ENCODE assay signal across 8 cellular contexts in genomic region chr11:116499396-116500001, GRCh38.
A peak's percentile ranks its signal among the peaks of the same experiment; 100 is the strongest.
DNase-seq lines count a peak whose midpoint lies in the region; ATAC-seq and TF ChIP-seq lines count a peak whose summit lies in the region.

No MANE protein-coding gene starts in this region.

- WGBS in SK-N-SH (ENCODE audit: low lambda C conversion rate): 39% methylated on average over 15 of the region's 17 CpGs
- WGBS in lung, 2 donors: 24 to 26% methylated on average over 17 of the region's 17 CpGs

- no peaks in the 10 kb centered on the region for H3K36me3 ChIP-seq in MG63
- no peaks in the 10 kb centered on the region for H3K36me3 ChIP-seq in SK-N-SH (replicated peaks in 1 of 2; ENCODE audit: control insufficient read depth in 1 of 2, insufficient read depth in 2 of 2, low read length in 1 of 2)
- no peaks in the 10 kb centered on the region for H3K36me3 ChIP-seq in lung (ENCODE audit: control insufficient read depth in 2 of 2, insufficient read depth in 2 of 2, low read length in 2 of 2)

- H3K9ac ChIP-seq in SK-N-SH: no peak overlapping the region

- H3K4me3 ChIP-seq in MG63: no peak overlapping the region
- no peak overlapping the region; a peak in 1 of 4 replicates for H3K4me3 ChIP-seq in SK-N-SH (ENCODE audit: low read depth in 2 of 2, low read length in 1 of 2)
- no peak overlapping the region for H3K4me3 ChIP-seq in lung

- H3K4me1 ChIP-seq in SK-N-SH (ENCODE audit: control insufficient read depth in 1 of 2, insufficient read depth in 2 of 2, low read depth in 1 of 2, low read length in 1 of 2): peaks cover 0 to 67% of the 10 kb centered on the region in 2 experiments; a peak in 2 of 4 replicates
- no peaks in the 10 kb centered on the region for H3K4me1 ChIP-seq in lung (ENCODE audit: control insufficient read depth in 2 of 2, insufficient read depth in 2 of 2, low read length in 2 of 2)

- POLR2A ChIA-PET in SK-N-SH (lab: Yijun Ruan, JAX): interaction anchor here (0.7 to 9.4 kb wide), 18 partner anchors 11 to 292 kb away, joined by 3 to 237 read pairs (median 4); no protein-coding TSS in a partner anchor

- peak; percentile 19 to 75 (median 63) for DNase-seq in NCI-H1417 (lab: John Stamatoyannopoulos, UW)
- DNase-seq in NCI-H1417 treated with DMSO at 0.1 percent for 48 hours (lab: John Stamatoyannopoulos, UW): no peak
- peak; percentile 56 for DNase-seq in MG63
- peak; percentile 67 for DNase-seq in SK-N-SH
- DNase-seq in dermis blood vessel endothelial cell: peak; percentile 92
- DNase-seq in lung (ENCODE audit: low spot score): peak; percentile 75
- peak; percentile 9 for DNase-seq in stromal cell of bone marrow (ENCODE audit: low read depth)

- peak; percentile 76 for TF ChIP-seq RAD21 in SK-N-SH (IDR thresholded peaks at IDR 0.05; ENCODE audit: low read length)

- peak; percentile 54 for ATAC-seq in lung (ENCODE audit: insufficient read depth, low FRiP score)
- ATAC-seq in HG03159 (IDR thresholded peaks at IDR 0.05; ENCODE audit: unreplicated experiment): no peak

- H4K20me1 ChIP-seq in SK-N-SH (ENCODE audit: insufficient read depth): no peaks in the 10 kb centered on the region

- no peaks in the 10 kb centered on the region for H3K9me3 ChIP-seq in MG63
- no peaks in the 10 kb centered on the region for H3K9me3 ChIP-seq in SK-N-SH
- H3K9me3 ChIP-seq in lung (ENCODE audit: control insufficient read depth in 2 of 2, insufficient read depth in 1 of 2, low read length in 1 of 2): peaks cover 0 to 3% of the 10 kb centered on the region in 2 donors

- H3K79me2 ChIP-seq in SK-N-SH (ENCODE audit: insufficient read depth): no peaks in the 10 kb centered on the region

- TF ChIP-seq CTCF in SK-N-SH (IDR thresholded peaks at IDR 0.05): peak; percentile 70
- peak; percentile 30 for TF ChIP-seq CTCF in lung (IDR thresholded peaks at IDR 0.05; ENCODE audit: control extremely low read depth, extremely low read depth)

- peak overlapping the region in 1 of 2 experiments; percentile 97; a peak in 2 of 4 replicates for H3K27ac ChIP-seq in SK-N-SH (ENCODE audit: low read depth in 2 of 2, low read length in 1 of 2)
- no peak overlapping the region for H3K27ac ChIP-seq in lung (ENCODE audit: low read depth in 1 of 2, low read length in 1 of 2)

- H3K9me2 ChIP-seq in SK-N-SH: no peaks in the 10 kb centered on the region

- H3K4me2 ChIP-seq in SK-N-SH: no peak overlapping the region

- no peak overlapping the region for H2AFZ ChIP-seq in SK-N-SH (ENCODE audit: low read depth)

- H3F3A ChIP-seq in SK-N-SH (replicated peaks; ENCODE audit: insufficient read depth): no peaks in the 10 kb centered on the region

- no peak for TF ChIP-seq EP300 in SK-N-SH (IDR thresholded peaks at IDR 0.05; ENCODE audit: borderline replicate concordance in 1 of 2, low read depth in 1 of 2, low read length in 1 of 2)

- H3K27me3 ChIP-seq in MG63: no peaks in the 10 kb centered on the region
- H3K27me3 ChIP-seq in SK-N-SH (ENCODE audit: insufficient read depth): peaks cover 12% of the 10 kb centered on the region; the same call in 1 of the 2 replicates
- no peaks in the 10 kb centered on the region for H3K27me3 ChIP-seq in lung (ENCODE audit: control insufficient read depth, insufficient read depth)

- CTCF ChIA-PET in SK-N-SH (lab: Yijun Ruan, JAX): interaction anchor here (0.6 to 4.5 kb wide), 65 partner anchors 8 to 1725 kb away, joined by 3 to 109 read pairs (median 4); no protein-coding TSS in a partner anchor

TF ChIP-seq in SK-N-SH, 30 proteins besides CTCF, POLR2A, EP300 and RAD21:
- TF ChIP-seq IRF3 (IDR thresholded peaks at IDR 0.05; ENCODE audit: low read depth, low read length) (no peak), SMC3 (IDR thresholded peaks at IDR 0.05; ENCODE audit: low read depth, low read length) (peak; percentile 67), RFX5 (IDR thresholded peaks at IDR 0.05; ENCODE audit: low read length) (no peak), ZBTB33 (IDR thresholded peaks at IDR 0.05; ENCODE audit: borderline replicate concordance, low read depth) (no peak), FOXJ3 (CRISPR knock-in tag; IDR thresholded peaks at IDR 0.05) (no peak), ELF1 (IDR thresholded peaks at IDR 0.05) (no peak)
